In the genomic region with DNA sequence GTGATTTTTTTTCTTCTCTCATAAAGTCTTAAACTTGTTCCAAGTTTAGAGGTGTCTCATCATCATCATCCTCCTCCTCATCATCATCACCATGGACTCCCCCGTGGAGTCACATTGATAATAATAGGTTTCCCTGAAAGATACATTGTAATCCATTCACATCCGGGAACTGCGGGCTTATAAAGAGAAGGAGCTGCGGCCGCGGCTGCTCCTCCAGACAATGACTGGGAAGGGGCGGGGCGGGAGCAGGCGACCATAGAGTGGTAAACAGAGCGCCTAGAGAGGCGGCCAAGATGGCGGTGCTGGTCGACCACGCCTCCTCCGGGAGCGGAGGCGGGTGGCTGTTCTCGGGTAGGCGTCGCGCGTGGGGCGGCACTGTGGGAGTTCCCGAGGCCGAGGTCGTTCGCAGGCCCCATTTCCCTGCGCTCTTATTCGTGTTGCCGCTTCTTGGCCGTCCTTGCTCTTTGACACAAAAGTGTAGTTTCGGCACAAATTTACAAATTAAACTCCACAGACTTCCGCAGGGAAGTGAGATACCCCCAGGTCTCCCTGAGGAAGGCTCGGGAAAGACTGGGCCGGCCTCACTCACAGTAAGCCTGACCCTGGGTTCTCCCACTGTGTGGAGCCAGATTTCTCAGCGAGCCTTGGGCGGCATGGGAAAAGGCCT, we compare ENCODE assay signal across 8 cellular contexts. TPM values are rescaled to one million over a fixed set of nuclear protein-coding genes. Genes with fewer than 3 reads are reported as not detected.
DNase-seq lines count a peak whose midpoint lies in the region; ATAC-seq and TF ChIP-seq lines count a peak whose summit lies in the region.

No MANE protein-coding gene starts in this region.

- peak; percentile 53 for ATAC-seq in HG03439 (IDR thresholded peaks at IDR 0.05; ENCODE audit: unreplicated experiment)
- peak; percentile 95 to 98 (median 96) for ATAC-seq in right lobe of liver

- peaks cover 18% of the 10 kb centered on the region for H3K4me1 Mint-ChIP-seq in activated CD4-positive, alpha-beta memory T cell treated with anti-CD3 and anti-CD28 coated beads for 36 hours (ENCODE audit: low read depth)

- DNase-seq in AG09319 (ENCODE audit: extremely low read depth, low read depth) (peak; percentile 92), NCI-H526 (lab: John Stamatoyannopoulos, UW) (peak; percentile 94 to 98), ecto neural progenitor cell (ENCODE audit: low spot score) (peak; percentile 95), right lobe of liver (peak; percentile 94 to 96 (median 96))
- peak; percentile 71 for DNase-seq in activated CD4-positive, alpha-beta memory T cell treated with anti-CD3 and anti-CD28 coated beads for 36 hours
- DNase-seq in stimulated activated CD4-positive, alpha-beta T cell treated with anti-CD3 and anti-CD28 coated beads, Interleukin-4, amount 100 ng/mL, for 1 hour = peak; percentile 68

- H3K4me3 ChIP-seq in right lobe of liver = peak overlapping the region; percentile 17 to 54 (median 52)

- no peak overlapping the region for H3K27ac Mint-ChIP-seq in activated CD4-positive, alpha-beta memory T cell treated with anti-CD3 and anti-CD28 coated beads for 36 hours

- H3K27me3 ChIP-seq in right lobe of liver = no peaks in the 10 kb centered on the region

- H3K36me3 Mint-ChIP-seq in activated CD4-positive, alpha-beta memory T cell treated with anti-CD3 and anti-CD28 coated beads for 36 hours = peaks cover 4% of the 10 kb centered on the region

- peak overlapping the region; percentile 46 to 78 (median 65) for H3K27ac ChIP-seq in right lobe of liver

- WGBS in right lobe of liver (ENCODE audit: insufficient coverage, low coverage, low lambda C conversion rate, missing lambda C conversion rate) = 4% methylated on average over 10 of the region's 37 CpGs

- intact Hi-C loops in activated CD4-positive, alpha-beta memory T cell treated with anti-CD3 and anti-CD28 coated beads for 36 hours (cut with micrococcal nuclease) = no loop called here
- intact Hi-C loops in right lobe of liver (cut with DNase I) = no loop called here

- CTCF ChIA-PET in activated CD4-positive, alpha-beta memory T cell treated with anti-CD3 and anti-CD28 coated beads for 36 hours (lab: Charles Lee) = no interaction called here

- no peaks in the 10 kb centered on the region for H3K9me3 ChIP-seq in right lobe of liver

- no peaks in the 10 kb centered on the region for H3K4me1 ChIP-seq in right lobe of liver

- H3K36me3 ChIP-seq in right lobe of liver = no peaks in the 10 kb centered on the region

- TF ChIP-seq CTCF in AG09319 (IDR thresholded peaks at IDR 0.05; ENCODE audit: low read depth, low read length) = peak; percentile 1; the same call in 1 of the 2 replicates
- TF ChIP-seq CTCF in right lobe of liver (IDR thresholded peaks at IDR 0.05) = peak in 1 of 4 donors; percentile 5

- POLR2A ChIA-PET in activated CD4-positive, alpha-beta memory T cell treated with anti-CD3 and anti-CD28 coated beads for 36 hours (lab: Charles Lee) = no interaction called here

- peaks cover 46% of the 10 kb centered on the region for H3K27me3 Mint-ChIP-seq in activated CD4-positive, alpha-beta memory T cell treated with anti-CD3 and anti-CD28 coated beads for 36 hours

- TF ChIP-seq POLR2A in GM19099 (IDR thresholded peaks at IDR 0.05; ENCODE audit: extremely low read depth, insufficient read length, low read depth) (peak; percentile 46), right lobe of liver (IDR thresholded peaks at IDR 0.05) (peak; percentile 41)

- peak overlapping the region; percentile 28 for H3K4me3 Mint-ChIP-seq in activated CD4-positive, alpha-beta memory T cell treated with anti-CD3 and anti-CD28 coated beads for 36 hours

- no peaks in the 10 kb centered on the region for H3K9me3 Mint-ChIP-seq in activated CD4-positive, alpha-beta memory T cell treated with anti-CD3 and anti-CD28 coated beads for 36 hours

RNA-seq across cellular contexts. Expression of a gene that starts 1.8 kb away (rescaled TPM):
- total RNA-seq in activated CD4-positive, alpha-beta memory T cell treated with anti-CD3 and anti-CD28 coated beads for 36 hours = not detected
- total RNA-seq in right lobe of liver = 10 to 100 TPM in 3 of 6 experiments, 1 to 10 TPM in 3; 8.1 to 19.5 (median 10.4) TPM

Comparison
In these comparisons a context has a peak if more than half of its experiments do, and no peak if none do; other contexts are left out.
1. Peak in every context shown above with its lines: DNase-seq, ATAC-seq, H3K4me3 ChIP-seq and H3K27ac ChIP-seq.
2. RNA of a gene that starts 1.8 kb away (total RNA-seq): 8.1 to 19.5 TPM in right lobe of liver; not detected in activated CD4-positive, alpha-beta memory T cell treated with anti-CD3 and anti-CD28 coated beads for 36 hours; every median in the first group is over 4 times any median in the second.